ENCODE assay signal across 10 cellular contexts in the genomic region with DNA sequence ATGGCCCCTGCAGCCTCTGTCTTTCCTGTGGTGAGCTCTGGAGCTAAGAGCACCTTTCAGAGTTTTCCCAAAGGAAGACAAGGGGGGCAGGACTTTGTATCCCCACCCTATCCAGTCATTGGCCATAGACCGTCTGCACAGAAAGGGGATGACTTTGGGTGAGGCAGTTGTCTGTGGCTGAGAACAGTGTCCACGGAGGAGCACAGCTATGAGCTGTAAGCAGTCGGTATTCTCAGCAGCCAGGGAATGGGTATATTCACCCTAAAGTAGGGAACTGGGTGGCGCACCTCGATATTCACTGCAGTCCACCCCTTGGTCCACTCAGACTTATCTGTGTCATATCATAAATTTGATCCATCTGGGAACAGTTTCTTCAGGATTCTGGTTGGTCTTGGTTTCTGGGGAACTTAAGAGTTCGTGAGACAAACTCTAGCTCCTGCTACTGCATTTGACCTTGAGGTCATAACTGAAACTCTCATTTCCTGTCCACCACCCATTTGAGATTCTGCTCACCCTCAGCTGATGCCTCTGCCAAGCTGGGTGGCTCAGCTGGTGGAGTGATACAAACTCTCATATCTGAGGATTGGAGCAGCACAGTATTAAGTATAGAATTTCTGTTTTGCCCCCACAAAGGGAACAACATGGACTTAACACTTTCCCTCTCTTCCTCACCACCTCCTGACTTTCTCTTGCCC.
A peak's percentile ranks its signal among the peaks of the same experiment; 100 is the strongest.
DNase-seq lines count a peak whose midpoint lies in the region; ATAC-seq and TF ChIP-seq lines count a peak whose summit lies in the region.
"Had no signal": no experiment of that assay in that cellular context is flagged by ENCODE, and none has a peak within 500 bp of the region (broad histone marks: within the 10 kb centered on the region; RNA-seq: fewer than 3 reads in every experiment).

No MANE protein-coding gene starts in this region.

- in situ Hi-C loops in KBM-7 (cut with MboI; ENCODE audit: low pct_unique_long_range_greater_than_20kb, low sequenced_read_pairs), result no loop called here

- no peak overlapping the region for H3K4me3 ChIP-seq in GM12865 (ENCODE audit: low read depth, low read length)

- TF ChIP-seq CTCF in GM12865 (IDR thresholded peaks at IDR 0.05; ENCODE audit: insufficient read depth, low read depth, low read length, missing control alignments), result no peak

- ATAC-seq in GM19468 (IDR thresholded peaks at IDR 0.05; ENCODE audit: extremely low read depth, unreplicated experiment) (peak; percentile 90), HG02981 (IDR thresholded peaks at IDR 0.05; ENCODE audit: unreplicated experiment) (peak; percentile 87)
- ATAC-seq: activated CD4-positive, CD25-positive, alpha-beta regulatory T cell treated with anti-CD3 and anti-CD28 coated beads, Interleukin-2, amount 50 U/mL, for 24 hours; activated naive CD8-positive, alpha-beta T cell treated with anti-CD3 and anti-CD28 coated beads, Interleukin-2, amount 50 U/mL, for 24 hours had no signal

- peak; percentile 66 for DNase-seq in GM12865 (ENCODE audit: low read depth)
- peak; percentile 70 for DNase-seq in MV-4-11 (lab: John Stamatoyannopoulos, UW)
- DNase-seq in stimulated activated CD4-positive, alpha-beta T cell treated with anti-CD3 and anti-CD28 coated beads, Interleukin-4, amount 100 ng/mL, for 4 hours, result no peak
- DNase-seq in DMS 273 (lab: John Stamatoyannopoulos, UW; ENCODE audit: unreplicated experiment), result no peak
- no peak for DNase-seq in KBM-7
- DNase-seq in activated CD8-positive, alpha-beta memory T cell treated with anti-CD3 and anti-CD28 coated beads, Interleukin-2, amount 50 U/mL, for 48 hours, result no peak
- DNase-seq: activated naive CD8-positive, alpha-beta T cell treated with anti-CD3 and anti-CD28 coated beads, Interleukin-2, amount 50 U/mL, for 24 hours had no signal

Comparison
In these comparisons a context has a peak if more than half of its experiments do, and no peak if none do; other contexts are left out.
1. DNase-seq: peak in GM12865 (single experiment) and MV-4-11 (single experiment); none in stimulated activated CD4-positive, alpha-beta T cell treated with anti-CD3 and anti-CD28 coated beads, Interleukin-4, amount 100 ng/mL, for 4 hours (0 of 2), DMS 273 (single experiment), KBM-7 (single experiment) and activated CD8-positive, alpha-beta memory T cell treated with anti-CD3 and anti-CD28 coated beads, Interleukin-2, amount 50 U/mL, for 48 hours (single experiment).